Comparison of ENCODE assay signal across 8 cellular contexts in genomic region chr11:48001438-48002021, GRCh38. TPM values are rescaled to one million over a fixed set of nuclear protein-coding genes. Genes with fewer than 3 reads are reported as not detected.
DNase-seq lines count a peak whose midpoint lies in the region; ATAC-seq and TF ChIP-seq lines count a peak whose summit lies in the region.

No MANE protein-coding gene starts in this region.

- no peaks in the 10 kb centered on the region for H3K9me3 ChIP-seq in DND-41 (ENCODE audit: insufficient read depth, low read length, severe bottlenecking)
- no peaks in the 10 kb centered on the region for H3K9me3 ChIP-seq in tibial artery

- DNase-seq in DND-41 (no peak), NCI-H2171 (lab: John Stamatoyannopoulos, UW) (peak; percentile 37), iris pigment epithelial cell (ENCODE audit: low read depth) (peak; percentile 95), inferior parietal cortex (ENCODE audit: extremely low spot score) (no peak), tibial artery (no peak)
- peak; percentile 87 for DNase-seq in activated T-helper 2 cell treated with anti-CD3 and anti-CD28 coated beads, Interferon-gamma antibody, Interleukin-2, Interleukin-4, amounts not matched to agents 10 μg/mL and 5 μg/mL and 100 μg/mL, durations not matched to agents 14 hours and 24 hours and 36 hours (ENCODE audit: low spot score)
- peak; percentile 56 to 86 for DNase-seq in stimulated activated effector memory CD8-positive, alpha-beta T cell treated with anti-CD3 and anti-CD28 coated beads, Interleukin-12 subunit alpha, Interleukin-12 subunit beta, amount 100 ng/mL, for 72 hours (ENCODE audit: low spot score in 2 of 2)

- H3K27ac ChIP-seq in DND-41 (ENCODE audit: low read length) (no peak overlapping the region), tibial artery (no peak overlapping the region)

- TF ChIP-seq CTCF in DND-41 (IDR thresholded peaks at IDR 0.05; ENCODE audit: borderline replicate concordance, extremely low read depth, low read length, poor library complexity, severe bottlenecking) (no peak), tibial artery (IDR thresholded peaks at IDR 0.05) (no peak)

- peak overlapping the region; percentile 69 for H3K4me3 Mint-ChIP-seq in activated T-helper 2 cell treated with anti-CD3 and anti-CD28 coated beads, Interferon-gamma antibody, Interleukin-2, Interleukin-4, amounts not matched to agents 10 μg/mL and 5 μg/mL and 100 μg/mL, durations not matched to agents 14 hours and 24 hours and 36 hours (ENCODE audit: low read depth)
- H3K4me3 Mint-ChIP-seq in stimulated activated effector memory CD8-positive, alpha-beta T cell treated with anti-CD3 and anti-CD28 coated beads, Interleukin-12 subunit alpha, Interleukin-12 subunit beta, amount 100 ng/mL, for 72 hours = peak overlapping the region; percentile 67

- peak overlapping the region; percentile 99 for H3K27ac Mint-ChIP-seq in activated T-helper 2 cell treated with anti-CD3 and anti-CD28 coated beads, Interferon-gamma antibody, Interleukin-2, Interleukin-4, amounts not matched to agents 10 μg/mL and 5 μg/mL and 100 μg/mL, durations not matched to agents 14 hours and 24 hours and 36 hours
- H3K27ac Mint-ChIP-seq in stimulated activated effector memory CD8-positive, alpha-beta T cell treated with anti-CD3 and anti-CD28 coated beads, Interleukin-12 subunit alpha, Interleukin-12 subunit beta, amount 100 ng/mL, for 72 hours = peak overlapping the region; percentile 96

- no peaks in the 10 kb centered on the region for H4K20me1 ChIP-seq in DND-41 (ENCODE audit: insufficient read depth, low read length)

- ATAC-seq in DND-41 (ENCODE audit: insufficient read depth, low read depth) (peak; percentile 81), GM21786 (IDR thresholded peaks at IDR 0.05; ENCODE audit: unreplicated experiment) (peak; percentile 80)
- ATAC-seq in stimulated activated effector memory CD8-positive, alpha-beta T cell treated with anti-CD3 and anti-CD28 coated beads, Interleukin-12 subunit alpha, Interleukin-12 subunit beta, amount 100 ng/mL, for 72 hours = peak; percentile 94

- H3K9ac ChIP-seq in DND-41 (ENCODE audit: low read depth, low read length) = no peak overlapping the region

- no peaks in the 10 kb centered on the region for H3K36me3 ChIP-seq in DND-41 (ENCODE audit: insufficient read depth, low read length)
- H3K36me3 ChIP-seq in tibial artery = no peaks in the 10 kb centered on the region

- H3K4me3 ChIP-seq in DND-41 (ENCODE audit: low read depth in 1 of 2, low read length in 2 of 2) (no peak overlapping the region), tibial artery (no peak overlapping the region)

- peaks cover 3% of the 10 kb centered on the region for H3K27me3 ChIP-seq in DND-41 (ENCODE audit: insufficient read depth, low read length, poor library complexity)
- H3K27me3 ChIP-seq in tibial artery = no peaks in the 10 kb centered on the region

- intact Hi-C loops in activated T-helper 2 cell treated with anti-CD3 and anti-CD28 coated beads, Interferon-gamma antibody, Interleukin-2, Interleukin-4, amounts not matched to agents 10 μg/mL and 5 μg/mL and 100 μg/mL, durations not matched to agents 14 hours and 24 hours and 36 hours (cut with micrococcal nuclease) = loop anchor here (1.0 to 10.0 kb wide), 6 partner anchors 8 to 67 kb away; no protein-coding TSS in a partner anchor
- intact Hi-C loops in tibial artery (cut with DNase I; ENCODE audit: low total_unique reads) = no loop called here

- no peaks in the 10 kb centered on the region for H3K9me3 Mint-ChIP-seq in activated T-helper 2 cell treated with anti-CD3 and anti-CD28 coated beads, Interferon-gamma antibody, Interleukin-2, Interleukin-4, amounts not matched to agents 10 μg/mL and 5 μg/mL and 100 μg/mL, durations not matched to agents 14 hours and 24 hours and 36 hours
- no peaks in the 10 kb centered on the region for H3K9me3 Mint-ChIP-seq in stimulated activated effector memory CD8-positive, alpha-beta T cell treated with anti-CD3 and anti-CD28 coated beads, Interleukin-12 subunit alpha, Interleukin-12 subunit beta, amount 100 ng/mL, for 72 hours

- H3K4me1 ChIP-seq in DND-41 (ENCODE audit: insufficient read depth, low read length) (peaks cover 6% of the 10 kb centered on the region), tibial artery (peaks cover 0 to 28% (median 11%) of the 10 kb centered on the region in 4 donors)

- 0 out of 2 replicates have a peak overlapping the region, but pooled peaks have one; percentile 25 for H2AFZ ChIP-seq in DND-41 (ENCODE audit: low read depth, low read length)

- no peaks in the 10 kb centered on the region for H3K27me3 Mint-ChIP-seq in activated T-helper 2 cell treated with anti-CD3 and anti-CD28 coated beads, Interferon-gamma antibody, Interleukin-2, Interleukin-4, amounts not matched to agents 10 μg/mL and 5 μg/mL and 100 μg/mL, durations not matched to agents 14 hours and 24 hours and 36 hours (ENCODE audit: low read depth)

- peaks cover 70% of the 10 kb centered on the region for H3K4me1 Mint-ChIP-seq in activated T-helper 2 cell treated with anti-CD3 and anti-CD28 coated beads, Interferon-gamma antibody, Interleukin-2, Interleukin-4, amounts not matched to agents 10 μg/mL and 5 μg/mL and 100 μg/mL, durations not matched to agents 14 hours and 24 hours and 36 hours (ENCODE audit: low read depth)
- H3K4me1 Mint-ChIP-seq in stimulated activated effector memory CD8-positive, alpha-beta T cell treated with anti-CD3 and anti-CD28 coated beads, Interleukin-12 subunit alpha, Interleukin-12 subunit beta, amount 100 ng/mL, for 72 hours = peaks cover 84% of the 10 kb centered on the region

- no peaks in the 10 kb centered on the region for H3K79me2 ChIP-seq in DND-41 (ENCODE audit: insufficient read depth, low read length)

- H3K36me3 Mint-ChIP-seq in activated T-helper 2 cell treated with anti-CD3 and anti-CD28 coated beads, Interferon-gamma antibody, Interleukin-2, Interleukin-4, amounts not matched to agents 10 μg/mL and 5 μg/mL and 100 μg/mL, durations not matched to agents 14 hours and 24 hours and 36 hours (ENCODE audit: low read depth) = peaks cover 24% of the 10 kb centered on the region
- H3K36me3 Mint-ChIP-seq in stimulated activated effector memory CD8-positive, alpha-beta T cell treated with anti-CD3 and anti-CD28 coated beads, Interleukin-12 subunit alpha, Interleukin-12 subunit beta, amount 100 ng/mL, for 72 hours = peaks cover 25% of the 10 kb centered on the region

- no peak overlapping the region for H3K4me2 ChIP-seq in DND-41 (ENCODE audit: insufficient read depth, low read length)

RNA-seq across cellular contexts. Expression of gene PTPRJ, which starts 21.2 kb away (rescaled TPM):
- total RNA-seq in activated T-helper 2 cell treated with anti-CD3 and anti-CD28 coated beads, Interferon-gamma antibody, Interleukin-2, Interleukin-4, amounts not matched to agents 10 μg/mL and 5 μg/mL and 100 μg/mL, durations not matched to agents 14 hours and 24 hours and 36 hours = 50.9 and 53.2 TPM in 2 replicates

Comparison
In these comparisons a context has a peak if more than half of its experiments do, and no peak if none do; other contexts are left out.
1. DNase-seq: peak in NCI-H2171 (single experiment), activated T-helper 2 cell treated with anti-CD3 and anti-CD28 coated beads, Interferon-gamma antibody, Interleukin-2, Interleukin-4, amounts not matched to agents 10 μg/mL and 5 μg/mL and 100 μg/mL, durations not matched to agents 14 hours and 24 hours and 36 hours (single experiment), iris pigment epithelial cell (single experiment) and stimulated activated effector memory CD8-positive, alpha-beta T cell treated with anti-CD3 and anti-CD28 coated beads, Interleukin-12 subunit alpha, Interleukin-12 subunit beta, amount 100 ng/mL, for 72 hours (2 of 2); none in DND-41 (single experiment), inferior parietal cortex (single experiment) and tibial artery (0 of 2).
2. Peak in every context shown above with its lines, with median percentiles within 50 percentile points of each other: ATAC-seq.